Comparison of ENCODE assay signal across 1 cellular context in the genomic region with DNA sequence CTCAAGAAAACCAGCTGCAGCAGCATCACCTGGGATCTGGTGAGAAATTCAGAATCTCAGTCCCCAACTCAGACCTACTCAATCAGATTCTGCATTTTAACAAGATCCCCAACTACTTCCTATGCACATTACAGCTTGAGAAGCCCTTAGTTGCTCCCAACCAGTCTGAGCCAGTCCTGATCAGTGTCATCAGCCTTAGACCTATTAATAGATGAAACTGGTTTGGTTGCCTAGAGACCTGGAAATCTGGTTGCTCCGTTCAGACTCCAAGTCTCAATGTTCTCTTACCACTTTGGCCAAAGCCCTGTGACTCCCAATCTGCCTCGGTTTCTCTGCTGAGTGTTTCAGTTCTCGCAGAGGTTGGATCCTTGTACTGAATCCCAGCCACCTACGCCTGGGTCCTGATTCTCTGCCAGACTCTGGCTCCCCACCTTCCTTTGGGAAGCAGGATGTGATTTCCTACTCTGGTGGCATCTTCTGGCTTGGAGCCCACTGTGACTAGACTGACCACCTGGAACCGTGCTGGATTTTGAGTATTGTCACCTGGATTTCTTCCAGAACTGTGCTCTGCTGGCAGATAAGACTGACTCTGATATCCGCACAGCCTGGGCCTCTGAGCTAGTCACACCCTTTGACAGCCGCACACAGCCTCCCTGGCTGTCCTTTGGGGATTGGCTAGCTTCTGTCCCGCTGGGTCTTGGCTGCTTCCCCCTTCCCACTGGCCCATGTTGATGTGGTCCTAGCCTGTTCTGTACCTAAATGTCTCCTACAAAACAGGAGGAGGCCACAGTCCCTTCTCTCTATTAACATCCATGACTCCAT.
TF ChIP-seq lines count a peak whose summit lies in the region.

No MANE protein-coding gene starts in this region.

TF ChIP-seq in SK-N-SH, 30 proteins besides CTCF, POLR2A, EP300 and RAD21 (continued from another document):
- TF ChIP-seq TEAD4 (IDR thresholded peaks at IDR 0.05; ENCODE audit: borderline replicate concordance, insufficient read depth) (no peak), FOXM1 (IDR thresholded peaks at IDR 0.05; ENCODE audit: low read depth) (no peak)
- TF ChIP-seq, protein P1, sequence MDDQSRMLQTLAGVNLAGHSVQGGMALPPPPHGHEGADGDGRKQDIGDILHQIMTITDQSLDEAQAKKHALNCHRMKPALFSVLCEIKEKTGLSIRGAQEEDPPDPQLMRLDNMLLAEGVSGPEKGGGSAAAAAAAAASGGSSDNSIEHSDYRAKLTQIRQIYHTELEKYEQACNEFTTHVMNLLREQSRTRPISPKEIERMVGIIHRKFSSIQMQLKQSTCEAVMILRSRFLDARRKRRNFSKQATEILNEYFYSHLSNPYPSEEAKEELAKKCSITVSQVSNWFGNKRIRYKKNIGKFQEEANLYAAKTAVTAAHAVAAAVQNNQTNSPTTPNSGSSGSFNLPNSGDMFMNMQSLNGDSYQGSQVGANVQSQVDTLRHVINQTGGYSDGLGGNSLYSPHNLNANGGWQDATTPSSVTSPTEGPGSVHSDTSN (IDR thresholded peaks at IDR 0.05): no peak
